30 cellular contexts compared by ENCODE assay signal in genomic region chr16:3681206-3681605, GRCh38. TPM values are rescaled to one million over a fixed set of nuclear protein-coding genes. Genes with fewer than 3 reads are reported as not detected.
DNase-seq lines count a peak whose midpoint lies in the region; ATAC-seq and TF ChIP-seq lines count a peak whose summit lies in the region.
"Had no signal": no experiment of that assay in that cellular context is flagged by ENCODE, and none has a peak within 500 bp of the region (broad histone marks: within the 10 kb centered on the region; RNA-seq: fewer than 3 reads in every experiment).

No MANE protein-coding gene starts in this region.

- no peak overlapping the region for H3K4me3 Mint-ChIP-seq in T-helper 17 cell
- H3K4me3 Mint-ChIP-seq: activated CD4-positive, alpha-beta memory T cell treated with anti-CD3 and anti-CD28 coated beads for 36 hours; activated naive CD8-positive, alpha-beta T cell treated with anti-CD3 and anti-CD28 coated beads for 36 hours; B cell; naive thymus-derived CD8-positive, alpha-beta T cell had no signal

- H3K9me3 ChIP-seq in right atrium auricular region (no peaks in the 10 kb centered on the region), T-helper 17 cell (ENCODE audit: control insufficient read depth, low read length, poor library complexity, severe bottlenecking) (no peaks in the 10 kb centered on the region)
- H3K9me3 ChIP-seq: ascending aorta, Peyer's patch, SJCRH30, stomach, tibial nerve had no signal

- peaks cover 2% of the 10 kb centered on the region for H3K4me1 Mint-ChIP-seq in T-helper 17 cell
- H3K4me1 Mint-ChIP-seq: activated naive CD8-positive, alpha-beta T cell treated with anti-CD3 and anti-CD28 coated beads for 36 hours; B cell; naive thymus-derived CD8-positive, alpha-beta T cell had no signal

- DNase-seq in Right ventricle myocardium inferior (ENCODE audit: missing footprints): peak; percentile 62
- no peak for DNase-seq in right atrium auricular region (ENCODE audit: low spot score)
- DNase-seq in fibroblast of gingiva (ENCODE audit: low read depth): peak; percentile 46
- DNase-seq in left lobe of liver (ENCODE audit: low spot score): peak; percentile 79
- DNase-seq in superior temporal gyrus (ENCODE audit: extremely low spot score): peak; percentile 45
- no peak for DNase-seq in mesenteric fat pad (ENCODE audit: low spot score)
- DNase-seq in T-helper 17 cell: no peak
- no peak for DNase-seq in NCI-H2081 (lab: John Stamatoyannopoulos, UW)
- DNase-seq: activated CD4-positive, alpha-beta memory T cell treated with anti-CD3 and anti-CD28 coated beads for 36 hours; activated CD8-positive, alpha-beta memory T cell treated with anti-CD3 and anti-CD28 coated beads, Interleukin-2, amount 50 U/mL, for 48 hours; activated naive CD8-positive, alpha-beta T cell treated with anti-CD3 and anti-CD28 coated beads for 36 hours; foreskin fibroblast; GF-D8; kidney glomerular epithelial cell; mesendoderm; naive thymus-derived CD8-positive, alpha-beta T cell; NCI-H1436; NCI-H2171 treated with DMSO at 0.1 percent for 48 hours; NCI-H524 treated with DMSO at 0.1 percent for 48 hours; Peyer's patch; SJCRH30; stomach; T-helper 1 cell had no signal

- no peaks in the 10 kb centered on the region for H3K36me3 Mint-ChIP-seq in T-helper 17 cell (ENCODE audit: low read depth)

- no peak for TF ChIP-seq CTCF in right atrium auricular region (IDR thresholded peaks at IDR 0.05)

- H3K27me3 Mint-ChIP-seq in T-helper 17 cell: no peaks in the 10 kb centered on the region
- H3K27me3 Mint-ChIP-seq: activated CD4-positive, alpha-beta memory T cell treated with anti-CD3 and anti-CD28 coated beads for 36 hours; activated naive CD8-positive, alpha-beta T cell treated with anti-CD3 and anti-CD28 coated beads for 36 hours; B cell; naive thymus-derived CD8-positive, alpha-beta T cell had no signal

- H3K4me3 ChIP-seq in right atrium auricular region: no peak overlapping the region
- H3K4me3 ChIP-seq: ascending aorta, Peyer's patch, SJCRH30, stomach, tibial nerve had no signal

- peaks cover 0 to 5% of the 10 kb centered on the region in 2 donors for H3K4me1 ChIP-seq in right atrium auricular region
- H3K4me1 ChIP-seq: ascending aorta, parathyroid adenoma, Peyer's patch, SJCRH30, stomach, tibial nerve had no signal

- peaks cover 46% of the 10 kb centered on the region for H3K36me3 ChIP-seq in right atrium auricular region

- no peak overlapping the region for H3K27ac Mint-ChIP-seq in T-helper 17 cell
- H3K27ac Mint-ChIP-seq: activated CD4-positive, alpha-beta memory T cell treated with anti-CD3 and anti-CD28 coated beads for 36 hours; activated naive CD8-positive, alpha-beta T cell treated with anti-CD3 and anti-CD28 coated beads for 36 hours; activated T-helper 2 cell treated with anti-CD3 and anti-CD28 coated beads, Interferon-gamma antibody, Interleukin-2, Interleukin-4, amounts not matched to agents 10 μg/mL and 5 μg/mL and 100 μg/mL, durations not matched to agents 14 hours and 24 hours and 36 hours; B cell had no signal

- H3K27ac ChIP-seq in right atrium auricular region: no peak overlapping the region
- H3K27ac ChIP-seq: ascending aorta, KMS-11, parathyroid adenoma, Peyer's patch, SJCRH30, stomach, tibial nerve had no signal

- H3K27me3 ChIP-seq in right atrium auricular region: no peaks in the 10 kb centered on the region
- H3K27me3 ChIP-seq: ascending aorta, Peyer's patch, SJCRH30, stomach, tibial nerve had no signal

- intact Hi-C loops in Right ventricle myocardium inferior (cut with DNase I): no loop called here

- ATAC-seq in Right ventricle myocardium inferior (peak; percentile 86), left lobe of liver (peak; percentile 78), T-helper 17 cell (no peak)
- ATAC-seq: activated CD4-positive, CD25-positive, alpha-beta regulatory T cell treated with anti-CD3 and anti-CD28 coated beads, Interleukin-2, amount 50 U/mL, for 24 hours; naive thymus-derived CD8-positive, alpha-beta T cell had no signal

RNA-seq across cellular contexts. Expression of gene DNASE1, which starts 26.7 kb away (rescaled TPM):
- total RNA-seq in Right ventricle myocardium inferior (7.5 TPM), right atrium auricular region (1 to 10 TPM; 2.7 to 6.7 TPM), left lobe of liver (4.6 TPM), mesenteric fat pad (4.3 TPM), T-helper 17 cell (10 to 100 TPM; 19.6 to 21.5 TPM)

RNA-seq across cellular contexts. Expression of gene TRAP1, which starts 36.1 kb away (rescaled TPM):
- total RNA-seq in Right ventricle myocardium inferior: 134 TPM
- total RNA-seq in right atrium auricular region: 10 to 100 TPM; 67.7 to 86.0 TPM
- total RNA-seq in left lobe of liver: 154 TPM
- 85.9 TPM for total RNA-seq in mesenteric fat pad
- total RNA-seq in T-helper 17 cell: 10 to 100 TPM; 77.2 to 80.4 TPM

Comparison
In these comparisons a context has a peak if more than half of its experiments do, and no peak if none do; other contexts are left out.
1. DNase-seq: peak in Right ventricle myocardium inferior (single experiment), fibroblast of gingiva (single experiment), left lobe of liver (single experiment) and superior temporal gyrus (single experiment); none in right atrium auricular region (single experiment), mesenteric fat pad (single experiment), T-helper 17 cell (0 of 3) and NCI-H2081 (0 of 2).